ENCODE assay signal across 14 cellular contexts in genomic region chr9:94174164-94174563, GRCh38.
DNase-seq lines count a peak whose midpoint lies in the region; ATAC-seq, FAIRE-seq and TF ChIP-seq lines count a peak whose summit lies in the region.
"Had no signal": no experiment of that assay in that cellular context is flagged by ENCODE, and none has a peak within 500 bp of the region (broad histone marks: within the 10 kb centered on the region; RNA-seq: fewer than 3 reads in every experiment).

No MANE protein-coding gene starts in this region.

- H3K36me3 Mint-ChIP-seq in activated T-cell treated with anti-CD3 and anti-CD28 coated beads, Interleukin-2, amount 50 U/mL, for 24 hours (ENCODE audit: low read depth): peaks cover 90% of the 10 kb centered on the region
- H3K36me3 Mint-ChIP-seq in astrocyte (ENCODE audit: low read depth, unreplicated experiment): peaks cover 3% of the 10 kb centered on the region

- H3K4me1 ChIP-seq in Karpas-422 (ENCODE audit: low read length): peaks cover 74% of the 10 kb centered on the region
- H3K4me1 ChIP-seq in astrocyte (ENCODE audit: insufficient read depth, low read length): peaks cover 28% of the 10 kb centered on the region
- H3K4me1 ChIP-seq in psoas muscle: peaks cover 100% of the 10 kb centered on the region

- H3K79me2 ChIP-seq in Karpas-422 (ENCODE audit: low read length) (peaks cover 92% of the 10 kb centered on the region), astrocyte (ENCODE audit: insufficient read depth, low read length) (peaks cover 100% of the 10 kb centered on the region)

- no peak overlapping the region for H3K4me3 ChIP-seq in Karpas-422 (ENCODE audit: low read length)
- no peak overlapping the region for H3K4me3 ChIP-seq in astrocyte (ENCODE audit: insufficient read depth, low read depth, low read length)
- peak overlapping the region; percentile 96 for H3K4me3 ChIP-seq in psoas muscle

- H2AFZ ChIP-seq in Karpas-422 (ENCODE audit: low read length) (no peak overlapping the region), astrocyte (ENCODE audit: low read depth, low read length) (no peak overlapping the region)

- TF ChIP-seq CTCF in astrocyte (IDR thresholded peaks at IDR 0.05; ENCODE audit: insufficient read depth, low read depth, low read length): no peak
- no peak for TF ChIP-seq CTCF in psoas muscle (IDR thresholded peaks at IDR 0.05)

- ATAC-seq in psoas muscle (no peak), HG02798 (IDR thresholded peaks at IDR 0.05; ENCODE audit: poor library complexity, unreplicated experiment) (no peak)

- H3K9me2 ChIP-seq in Karpas-422 (replicated peaks; ENCODE audit: insufficient read depth, low read length): no peaks in the 10 kb centered on the region

- no peaks in the 10 kb centered on the region for H3K9me3 Mint-ChIP-seq in activated T-cell treated with anti-CD3 and anti-CD28 coated beads, Interleukin-2, amount 50 U/mL, for 24 hours
- no peaks in the 10 kb centered on the region for H3K9me3 Mint-ChIP-seq in astrocyte (ENCODE audit: unreplicated experiment)
- H3K9me3 Mint-ChIP-seq: dendritic cell treated with granulocyte-macrophage colony-stimulating factor and Interleukin-4, amounts not matched to agents 40 ng/mL and 50 ng/mL, for 4 days had no signal

- peaks cover 85% of the 10 kb centered on the region for H3K4me1 Mint-ChIP-seq in activated T-cell treated with anti-CD3 and anti-CD28 coated beads, Interleukin-2, amount 50 U/mL, for 24 hours (ENCODE audit: low read depth)
- peaks cover 27% of the 10 kb centered on the region for H3K4me1 Mint-ChIP-seq in astrocyte (ENCODE audit: low read depth, unreplicated experiment)

- peak overlapping the region; percentile 92 for H3K27ac Mint-ChIP-seq in activated T-cell treated with anti-CD3 and anti-CD28 coated beads, Interleukin-2, amount 50 U/mL, for 24 hours
- no peak overlapping the region for H3K27ac Mint-ChIP-seq in astrocyte (ENCODE audit: unreplicated experiment)
- H3K27ac Mint-ChIP-seq: dendritic cell treated with granulocyte-macrophage colony-stimulating factor and Interleukin-4, amounts not matched to agents 40 ng/mL and 50 ng/mL, for 4 days had no signal

- no peaks in the 10 kb centered on the region for H3K27me3 ChIP-seq in Karpas-422 (ENCODE audit: low read length)
- no peaks in the 10 kb centered on the region for H3K27me3 ChIP-seq in astrocyte (ENCODE audit: insufficient read depth, low read length)
- H3K27me3 ChIP-seq in psoas muscle (ENCODE audit: insufficient read depth in 3 of 3, low read length in 2 of 3): no peaks in the 10 kb centered on the region

- peak overlapping the region; percentile 43 for H3K4me2 ChIP-seq in Karpas-422 (ENCODE audit: low read depth, low read length, poor library complexity, severe bottlenecking)
- peak overlapping the region; percentile 48 for H3K4me2 ChIP-seq in astrocyte (ENCODE audit: low read length)

- H3K36me3 ChIP-seq in Karpas-422 (ENCODE audit: insufficient read depth, low read length): peaks cover 66% of the 10 kb centered on the region
- peaks cover 21% of the 10 kb centered on the region for H3K36me3 ChIP-seq in astrocyte (ENCODE audit: insufficient read depth, low read length)
- peaks cover 17 to 50% of the 10 kb centered on the region in 2 donors for H3K36me3 ChIP-seq in psoas muscle (ENCODE audit: insufficient read depth in 1 of 2, low read depth in 1 of 2)

- H3K9ac ChIP-seq in Karpas-422 (ENCODE audit: low read length): no peak overlapping the region
- no peak overlapping the region for H3K9ac ChIP-seq in astrocyte (ENCODE audit: low read length)

- no peaks in the 10 kb centered on the region for H3K9me3 ChIP-seq in Karpas-422 (ENCODE audit: low read length)
- no peaks in the 10 kb centered on the region for H3K9me3 ChIP-seq in astrocyte (ENCODE audit: insufficient read depth, low read depth, low read length)
- H3K9me3 ChIP-seq in psoas muscle: no peaks in the 10 kb centered on the region

- 22 to 27% (median 24%) methylated on average over 1 of the region's 1 CpG for WGBS in psoas muscle, 3 donors

- H3K27ac ChIP-seq in Karpas-422 (ENCODE audit: low read length) (0 out of 2 replicates have a peak overlapping the region, but pooled peaks have one; percentile 48), astrocyte (ENCODE audit: low read depth, low read length) (no peak overlapping the region), psoas muscle (peak overlapping the region; percentile 40)

- peak overlapping the region; percentile 31 for H3K4me3 Mint-ChIP-seq in activated T-cell treated with anti-CD3 and anti-CD28 coated beads, Interleukin-2, amount 50 U/mL, for 24 hours
- H3K4me3 Mint-ChIP-seq in astrocyte (ENCODE audit: unreplicated experiment): no peak overlapping the region
- H3K4me3 Mint-ChIP-seq: dendritic cell treated with granulocyte-macrophage colony-stimulating factor and Interleukin-4, amounts not matched to agents 40 ng/mL and 50 ng/mL, for 4 days had no signal

- intact Hi-C loops in psoas muscle (cut with DNase I): loop anchor here in 1 of 2 donors (5.0 kb wide), 1 partner anchor 38 kb away; no protein-coding TSS in a partner anchor

- DNase-seq in activated T-cell treated with anti-CD3 and anti-CD28 coated beads, Interleukin-2, amount 50 U/mL, for 24 hours: no peak
- DNase-seq in activated T-cell treated with anti-CD3 and anti-CD28 coated beads, Interleukin-2, amount 50 U/mL, for 48 hours: no peak
- DNase-seq in Karpas-422 (no peak), astrocyte (ENCODE audit: low read depth) (no peak), psoas muscle (no peak), 8988T (no peak), C1 segment of cervical spinal cord (lab: John Stamatoyannopoulos, UW) (no peak)
- DNase-seq: activated CD4-positive, alpha-beta T cell treated with anti-CD3 and anti-CD28 coated beads, Interleukin-2, amount 50 U/mL, for 1 hour; DMS153; NCI-H1105; NCI-H510A had no signal

- H3K27me3 Mint-ChIP-seq in activated T-cell treated with anti-CD3 and anti-CD28 coated beads, Interleukin-2, amount 50 U/mL, for 24 hours: no peaks in the 10 kb centered on the region
- no peaks in the 10 kb centered on the region for H3K27me3 Mint-ChIP-seq in astrocyte (ENCODE audit: low read depth, unreplicated experiment)
- H3K27me3 Mint-ChIP-seq: dendritic cell treated with granulocyte-macrophage colony-stimulating factor and Interleukin-4, amounts not matched to agents 40 ng/mL and 50 ng/mL, for 4 days had no signal

- FAIRE-seq in astrocyte (lab: Jason Lieb, UNC): no peak
- FAIRE-seq: RCC 7860 had no signal

- peaks cover 60% of the 10 kb centered on the region for H4K20me1 ChIP-seq in Karpas-422 (ENCODE audit: insufficient read depth, low read depth, low read length)
- peaks cover 95% of the 10 kb centered on the region for H4K20me1 ChIP-seq in astrocyte (ENCODE audit: insufficient read depth, low read length)
